In the genomic region with DNA sequence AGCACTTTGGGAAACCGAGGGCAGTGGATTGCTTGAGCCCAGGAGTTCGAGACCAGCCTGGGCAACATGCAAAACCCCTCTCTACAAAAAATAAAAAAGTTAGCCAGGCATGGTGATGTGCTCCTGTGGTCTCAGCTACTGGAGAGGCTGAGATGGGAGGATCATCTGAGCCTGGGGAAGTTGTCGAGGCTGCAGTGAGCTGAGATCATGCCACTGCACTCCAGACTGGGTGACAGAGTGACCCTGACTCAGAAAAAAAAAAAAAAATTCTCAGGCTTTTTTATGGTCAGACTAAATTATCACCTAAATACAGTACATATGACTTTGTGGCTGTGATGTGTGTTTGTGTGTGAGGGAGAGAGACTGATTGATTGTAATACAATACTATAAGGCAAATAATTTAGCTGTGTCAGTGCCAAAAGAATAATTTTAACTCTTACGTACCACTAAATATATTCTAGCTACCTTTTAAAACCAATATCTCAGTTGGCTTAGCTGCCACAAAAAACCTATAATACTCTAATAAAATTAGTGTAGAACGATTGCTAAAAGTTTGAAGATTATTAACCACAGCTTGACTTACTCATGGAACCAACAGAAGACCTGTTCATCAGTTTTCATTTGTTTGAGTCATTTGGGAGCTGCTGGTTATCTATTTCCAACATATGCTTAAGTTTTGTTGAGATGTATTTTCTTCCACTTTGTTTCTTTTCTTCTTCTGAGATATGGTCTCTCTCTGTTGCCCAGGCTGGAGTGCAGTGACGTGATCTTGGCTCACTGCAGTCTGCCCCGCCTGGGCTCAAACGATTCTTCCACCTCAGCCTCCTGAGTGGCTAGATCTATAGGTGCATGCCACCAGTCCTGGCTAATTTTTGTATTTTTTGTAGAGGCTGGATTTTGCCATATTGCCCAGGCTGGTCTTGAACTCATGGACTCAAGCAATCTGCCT, we compare ENCODE assay signal across 27 cellular contexts. TPM values are rescaled to one million over a fixed set of nuclear protein-coding genes. Genes with fewer than 3 reads are reported as not detected.
A peak's percentile ranks its signal among the peaks of the same experiment; 100 is the strongest.
DNase-seq lines count a peak whose midpoint lies in the region; ATAC-seq, FAIRE-seq and TF ChIP-seq lines count a peak whose summit lies in the region.
"Had no signal": no experiment of that assay in that cellular context is flagged by ENCODE, and none has a peak within 500 bp of the region (broad histone marks: within the 10 kb centered on the region; RNA-seq: fewer than 3 reads in every experiment).

No MANE protein-coding gene starts in this region.

- peaks cover 71% of the 10 kb centered on the region for H3K79me2 ChIP-seq in K562 (ENCODE audit: control insufficient read depth, insufficient read depth, low read length)

- H3K4me3 ChIP-seq in K562 (no peak overlapping the region), SJCRH30 (no peak overlapping the region)
- H3K4me3 ChIP-seq: gastroesophageal sphincter, hepatocyte, MG63, thyroid gland had no signal

- in situ Hi-C loops in K562 (cut with MboI), result no loop called here

- TF ChIP-seq RAD21 in K562 (CRISPR knock-in tag; conservative IDR thresholded peaks at IDR 0.05 in 1 of 2, IDR thresholded peaks at IDR 0.05 in 1 of 2), result no peak

- TF ChIP-seq CTCF in K562 (IDR thresholded peaks at IDR 0.05 in 2 of 3, conservative IDR thresholded peaks at IDR 0.05 in 1 of 3; ENCODE audit: insufficient read depth in 2 of 3, low read depth in 1 of 3, low read length in 3 of 3), result 0 out of 6 replicates have a peak, but pooled peaks of 1 of the 3 experiments have one; percentile 7

- peak overlapping the region; percentile 29 for H3K4me2 ChIP-seq in K562 (ENCODE audit: insufficient read depth, low read length)
- H3K4me2 ChIP-seq: hepatocyte had no signal

- no TSS peak for BruUV-seq in K562 (replicated peaks; lab: Mats Ljungman, UMichigan)

- 0 out of 2 replicates have a peak, but pooled peaks cover 3% of the 10 kb centered on the region for H4K20me1 ChIP-seq in K562 (replicated peaks; ENCODE audit: control insufficient read depth, insufficient read depth, low read length)

- H3K27ac ChIP-seq in K562 (ENCODE audit: extremely low read depth, low read depth, low read length) (peak overlapping the region; percentile 84), SJCRH30 (no peak overlapping the region)
- H3K27ac ChIP-seq: gastroesophageal sphincter, hepatocyte, thyroid gland, VCaP had no signal

- H3K27ac Mint-ChIP-seq in activated naive CD4-positive, alpha-beta T cell treated with anti-CD3 and anti-CD28 coated beads, Interleukin-2, amount 50 U/mL, for 24 hours, result peak overlapping the region; percentile 68
- H3K27ac Mint-ChIP-seq: activated T-helper 2 cell treated with anti-CD3 and anti-CD28 coated beads, Interferon-gamma antibody, Interleukin-2, Interleukin-4, amounts not matched to agents 10 μg/mL and 5 μg/mL and 100 μg/mL, durations not matched to agents 14 hours and 24 hours and 36 hours; stimulated activated naive CD8-positive, alpha-beta T cell treated with anti-CD3 and anti-CD28 coated beads, Interleukin-15, Interleukin-2, amounts not matched to agents 100 ng/mL and 50 ng/mL, for 24 hours had no signal

- DNase-seq in activated naive CD4-positive, alpha-beta T cell treated with Interleukin-2 at 50 U/mL for 16 hours, result no peak
- DNase-seq in HUDEP-2 (lab: John Stamatoyannopoulos, UW; ENCODE audit: unreplicated experiment in 76 of 76) (peak in 69 of 76 experiments; percentile 23 to 87 (median 56)), K562 (ENCODE audit: extremely low read depth in 1 of 4, low spot score in 3 of 4) (peak; percentile 53 to 80 (median 64)), renal cortical epithelial cell (ENCODE audit: low read depth) (peak; percentile 47), SJCRH30 (no peak), DMS 273 treated with DMSO at 0.1 percent for 48 hours (lab: John Stamatoyannopoulos, UW) (no peak)
- DNase-seq: activated CD4-positive, alpha-beta T cell treated with anti-CD3 and anti-CD28 coated beads, Interleukin-2, amount 50 U/mL, for 1 hour; dermis blood vessel endothelial cell; HCEC 1CT; KG1; MG63; NCI-H1417; NCI-H2029 treated with DMSO at 0.1 percent for 48 hours; NCI-H226; NCI-H748 treated with DMSO at 0.1 percent for 48 hours; nucleus accumbens; T-helper 2 cell; thyroid gland had no signal

- H3K4me1 ChIP-seq in K562 (replicated peaks in 1 of 2; ENCODE audit: control insufficient read depth in 2 of 2, insufficient read depth in 2 of 2, low read length in 2 of 2) (peaks cover 16 to 27% of the 10 kb centered on the region in 2 experiments), SJCRH30 (no peaks in the 10 kb centered on the region)

- TF ChIP-seq POLR2A in K562 (conservative IDR thresholded peaks at IDR 0.05), result no peak

- H3K9me1 ChIP-seq in K562 (ENCODE audit: control insufficient read depth, insufficient read depth, low read length), result no peaks in the 10 kb centered on the region

- POLR2A ChIA-PET in K562 (lab: Yijun Ruan, JAX), result interaction anchor here (0.6 to 3.7 kb wide), 8 partner anchors 9 to 1204 kb away, joined by 3 to 23 read pairs (median 4); no protein-coding TSS in a partner anchor

- H3K9me3 ChIP-seq in K562 (replicated peaks; ENCODE audit: control insufficient read depth, insufficient read depth, low read depth, low read length), result no peaks in the 10 kb centered on the region
- no peaks in the 10 kb centered on the region for H3K9me3 ChIP-seq in SJCRH30 (replicated peaks)
- H3K9me3 ChIP-seq: gastroesophageal sphincter, MG63, thyroid gland had no signal

- intact Hi-C loops in K562 (cut with micrococcal nuclease), result no loop called here

- H3K9ac ChIP-seq in K562 (ENCODE audit: insufficient read depth in 1 of 2, low read depth in 2 of 2, low read length in 2 of 2), result peak overlapping the region; percentile 40 to 68; a peak in 3 of 4 replicates

- H3K36me3 ChIP-seq in K562 (ENCODE audit: control insufficient read depth, insufficient read depth, low read length) (peaks cover 6% of the 10 kb centered on the region; the same call in 1 of the 3 replicates), SJCRH30 (no peaks in the 10 kb centered on the region)
- H3K36me3 ChIP-seq: gastroesophageal sphincter, MG63, thyroid gland had no signal

- H2AFZ ChIP-seq in K562 (ENCODE audit: low read depth, low read length), result 0 out of 2 replicates have a peak overlapping the region, but pooled peaks have one; percentile 14
- H2AFZ ChIP-seq: hepatocyte had no signal

- no peaks in the 10 kb centered on the region for H3K9me3 Mint-ChIP-seq in activated naive CD4-positive, alpha-beta T cell treated with anti-CD3 and anti-CD28 coated beads, Interleukin-2, amount 50 U/mL, for 24 hours
- H3K9me3 Mint-ChIP-seq: activated T-helper 2 cell treated with anti-CD3 and anti-CD28 coated beads, Interferon-gamma antibody, Interleukin-2, Interleukin-4, amounts not matched to agents 10 μg/mL and 5 μg/mL and 100 μg/mL, durations not matched to agents 14 hours and 24 hours and 36 hours; central memory CD8-positive, alpha-beta T cell; stimulated activated naive CD8-positive, alpha-beta T cell treated with anti-CD3 and anti-CD28 coated beads, Interleukin-15, Interleukin-2, amounts not matched to agents 100 ng/mL and 50 ng/mL, for 24 hours had no signal

- peak; percentile 95 for FAIRE-seq in K562 (lab: Jason Lieb, UNC)
- FAIRE-seq: GM18507 had no signal

- TF ChIP-seq EP300 in K562 (IDR thresholded peaks at IDR 0.05; ENCODE audit: low read length), result peak; percentile 86

- peaks cover 78% of the 10 kb centered on the region for H3K4me1 Mint-ChIP-seq in activated naive CD4-positive, alpha-beta T cell treated with anti-CD3 and anti-CD28 coated beads, Interleukin-2, amount 50 U/mL, for 24 hours

- peak; percentile 93 for ATAC-seq in K562
- ATAC-seq: gastroesophageal sphincter, SK-N-SH treated with all-trans-retinoic acid at 6 μM for 48 hours had no signal

- no peaks in the 10 kb centered on the region for H3K27me3 Mint-ChIP-seq in activated naive CD4-positive, alpha-beta T cell treated with anti-CD3 and anti-CD28 coated beads, Interleukin-2, amount 50 U/mL, for 24 hours
- H3K27me3 Mint-ChIP-seq: central memory CD8-positive, alpha-beta T cell; stimulated activated naive CD8-positive, alpha-beta T cell treated with anti-CD3 and anti-CD28 coated beads, Interleukin-15, Interleukin-2, amounts not matched to agents 100 ng/mL and 50 ng/mL, for 24 hours had no signal

- peaks cover 10% of the 10 kb centered on the region for H3K36me3 Mint-ChIP-seq in activated naive CD4-positive, alpha-beta T cell treated with anti-CD3 and anti-CD28 coated beads, Interleukin-2, amount 50 U/mL, for 24 hours

- CTCF ChIA-PET in K562 (lab: Yijun Ruan, JAX; ENCODE audit: low intra/inter-chr PET ratio), result no interaction called here

- 19% methylated on average over 8 of the region's 8 CpGs for WGBS in K562 (ENCODE audit: insufficient coverage, low coverage, missing lambda C conversion rate)

- H3K27me3 ChIP-seq in K562 (ENCODE audit: control insufficient read depth in 2 of 2, insufficient read depth in 2 of 2, low read length in 2 of 2), result no peaks in the 10 kb centered on the region
- H3K27me3 ChIP-seq in SJCRH30, result no peaks in the 10 kb centered on the region
- H3K27me3 ChIP-seq: gastroesophageal sphincter, hepatocyte, MG63, thyroid gland had no signal

- H3K4me3 Mint-ChIP-seq in activated naive CD4-positive, alpha-beta T cell treated with anti-CD3 and anti-CD28 coated beads, Interleukin-2, amount 50 U/mL, for 24 hours, result no peak overlapping the region
- H3K4me3 Mint-ChIP-seq: central memory CD8-positive, alpha-beta T cell; stimulated activated naive CD8-positive, alpha-beta T cell treated with anti-CD3 and anti-CD28 coated beads, Interleukin-15, Interleukin-2, amounts not matched to agents 100 ng/mL and 50 ng/mL, for 24 hours had no signal

TF ChIP-seq in K562, 482 proteins besides CTCF, POLR2A, EP300 and RAD21 (continues in another document):
- TF ChIP-seq KDM1A (IDR thresholded peaks at IDR 0.05), result peak; percentile 60 to 76; a peak in 2 of 4 replicates

RNA-seq across cellular contexts. Expression of gene DIP2B, which starts 58.0 kb away (rescaled TPM):
- total RNA-seq in K562 (2011; cell fraction: chromatin; rRNA removed; ENCODE audit: low replicate concordance), result 38.9 and 51.6 TPM in 2 replicates
- total RNA-seq in K562 (2011; cell fraction: nucleolus; rRNA removed), result 22.5 and 24.8 TPM in 2 replicates
- total RNA-seq in K562 (2011; cell fraction: nucleoplasm; rRNA removed), result 29.4 and 38.1 TPM in 2 replicates
- total RNA-seq in K562 (2014; rRNA removed) (12.1 and 14.8 TPM in 2 replicates), K562 (2014; rRNA removed; fragmentation: Illumina TruSeq; extraction: Trizol) (18.8 and 21.2 TPM in 2 replicates), K562 (2015; rRNA removed; fragmentation: Illumina TruSeq; extraction: Trizol) (19.9 and 20.3 TPM in 2 replicates), K562 (2021) (22.9 and 23.7 TPM in 2 replicates), renal cortical epithelial cell (37.2 and 60.2 TPM in 2 replicates)
- polyA plus RNA-seq in K562 (2011; rRNA removed) (20.5 and 26.1 TPM in 2 replicates), K562 (2014; fragmentation: Illumina TruSeq; extraction: Trizol) (18.8 and 21.0 TPM in 2 replicates), K562 (2014; fragmentation: Nextera tagmentation; extraction: Ambion mirVana) (1 to 10 TPM; 4.6 to 5.8 TPM), K562 (2014; rRNA removed) (11.7 and 13.4 TPM in 2 replicates)
- 16.1 and 18.2 TPM in 2 replicates for polyA plus RNA-seq in K562 (2011; cell fraction: cytosol; rRNA removed)
- polyA plus RNA-seq in K562 (2011; cell fraction: nucleus; rRNA removed), result 24.1 and 27.3 TPM in 2 replicates
- polyA plus RNA-seq in K562 (2012), result 13.5 and 14.8 TPM in 2 replicates
- polyA minus RNA-seq in K562 (2011; rRNA and poly(A)+ RNA removed), result 57.9 and 67.7 TPM in 2 replicates
- 28.2 and 36.9 TPM in 2 replicates for polyA minus RNA-seq in K562 (2011; cell fraction: cytosol; rRNA and poly(A)+ RNA removed)
- 20.7 and 28.9 TPM in 2 replicates for polyA minus RNA-seq in K562 (2011; cell fraction: nucleus; rRNA and poly(A)+ RNA removed)
- total RNA-seq in SJCRH30 (2014; rRNA removed; shearing (Covaris generic)), result 36.9 and 37.1 TPM in 2 replicates

Comparison
In these comparisons a context has a peak if more than half of its experiments do, and no peak if none do; other contexts are left out.
1. DNase-seq: peak in HUDEP-2 (69 of 76), K562 (4 of 4) and renal cortical epithelial cell (single experiment); none in activated naive CD4-positive, alpha-beta T cell treated with Interleukin-2 at 50 U/mL for 16 hours (single experiment), SJCRH30 (0 of 2) and DMS 273 treated with DMSO at 0.1 percent for 48 hours (single experiment).